In the genomic region with DNA sequence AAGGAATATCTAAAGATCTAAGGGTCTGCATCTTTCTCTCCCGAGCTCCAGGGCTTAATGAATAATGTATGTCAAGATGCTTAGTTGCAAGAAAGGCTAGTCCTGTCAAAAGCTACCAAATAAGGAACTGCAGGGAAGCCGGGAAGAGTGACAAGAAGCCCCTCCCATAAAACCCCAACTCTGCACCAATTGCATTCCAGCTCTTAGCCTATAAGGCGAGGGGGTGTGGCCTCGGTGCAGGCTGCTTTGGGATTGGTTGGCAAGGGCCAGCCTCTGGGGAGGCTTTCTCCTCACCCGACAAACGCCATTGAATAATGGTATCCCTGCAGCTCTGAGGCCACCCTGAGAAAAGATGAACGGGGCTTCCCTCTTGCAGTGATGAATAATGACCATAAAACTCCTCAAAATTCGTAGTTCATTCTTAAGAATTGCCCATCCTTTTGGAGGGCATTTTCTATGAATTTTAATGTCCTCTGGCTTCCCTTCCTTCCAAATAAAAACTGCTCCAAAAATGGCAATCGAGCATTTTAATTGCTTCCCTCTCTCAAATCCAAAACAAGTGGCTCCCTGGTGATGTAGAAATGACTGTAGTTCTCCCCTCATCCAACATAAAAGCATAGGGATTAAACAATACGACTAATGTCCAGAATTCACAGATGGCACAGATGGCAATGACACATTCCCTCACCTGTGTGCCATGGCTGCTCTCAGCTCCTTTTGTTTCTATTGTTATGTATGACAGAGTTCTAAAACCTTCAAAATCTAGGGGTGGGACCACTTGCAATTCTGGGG, we compare ENCODE assay signal across 15 cellular contexts.
A peak's percentile ranks its signal among the peaks of the same experiment; 100 is the strongest.
DNase-seq lines count a peak whose midpoint lies in the region; ATAC-seq and TF ChIP-seq lines count a peak whose summit lies in the region.
"Had no signal": no experiment of that assay in that cellular context is flagged by ENCODE, and none has a peak within 500 bp of the region (broad histone marks: within the 10 kb centered on the region; RNA-seq: fewer than 3 reads in every experiment).

No MANE protein-coding gene starts in this region.

- TF ChIP-seq RAD21 in neural cell (conservative IDR thresholded peaks at IDR 0.05), result no peak

- no peak for TF ChIP-seq EP300 in neural cell (conservative IDR thresholded peaks at IDR 0.05; ENCODE audit: poor library complexity, severe bottlenecking)

- H3K4me1 Mint-ChIP-seq in brain, result peaks cover 76% of the 10 kb centered on the region

- ATAC-seq in HG03196 (IDR thresholded peaks at IDR 0.05; ENCODE audit: unreplicated experiment) (no peak), GM18511 (IDR thresholded peaks at IDR 0.05; ENCODE audit: unreplicated experiment) (no peak)

- no peak overlapping the region for H3K9ac ChIP-seq in neural cell (ENCODE audit: low read length)

- H3K36me3 Mint-ChIP-seq in brain, result peaks cover 3% of the 10 kb centered on the region

- peak overlapping the region; percentile 82 to 96 (median 94) for H3K27ac Mint-ChIP-seq in brain
- H3K27ac Mint-ChIP-seq: activated CD4-positive, alpha-beta T cell treated with anti-CD3 and anti-CD28 coated beads, Interleukin-2, amount 10 ng/mL, durations not matched to agents 24 days and 14 days had no signal

- peaks cover 3% of the 10 kb centered on the region for H3F3A ChIP-seq in neural cell (ENCODE audit: insufficient read depth, low read length, poor library complexity, severe bottlenecking)

- H3K9me3 Mint-ChIP-seq in brain, result peaks cover 0 to 5% (median 0%) of the 10 kb centered on the region in 5 experiments

- no peak for TF ChIP-seq CTCF in brain (conservative IDR thresholded peaks at IDR 0.05)
- TF ChIP-seq CTCF in neural cell (IDR thresholded peaks at IDR 0.05; ENCODE audit: poor library complexity, severe bottlenecking), result no peak

- H2AFZ ChIP-seq in neural cell (ENCODE audit: low read depth, low read length), result no peak overlapping the region

- peaks cover 11% of the 10 kb centered on the region for H3K79me2 ChIP-seq in neural cell (replicated peaks; ENCODE audit: insufficient read depth, low read length)

- DNase-seq in DMS114 treated with DMSO at 0.1 percent for 48 hours (lab: John Stamatoyannopoulos, UW; ENCODE audit: unreplicated experiment) (peak; percentile 42), MV-4-11 (lab: John Stamatoyannopoulos, UW) (peak; percentile 2), NCI-H446 (lab: John Stamatoyannopoulos, UW) (no peak), SHP77 treated with DMSO at 0.1 percent for 48 hours (lab: John Stamatoyannopoulos, UW) (no peak)
- DNase-seq: activated CD4-positive, alpha-beta T cell treated with anti-CD3 and anti-CD28 coated beads, Interleukin-2, amount 10 ng/mL, durations not matched to agents 24 days and 14 days; central memory CD4-positive, alpha-beta T cell; esophagus squamous epithelium; MG63; NCI-H510A treated with DMSO at 0.1 percent for 48 hours had no signal

- H3K9me2 ChIP-seq in neural cell (ENCODE audit: insufficient read depth, low read length), result no peaks in the 10 kb centered on the region

- peak overlapping the region; percentile 45 for H3K27ac ChIP-seq in neural cell (ENCODE audit: low read length)
- H3K27ac ChIP-seq: esophagus squamous epithelium, SJSA1 had no signal

- H3K4me3 ChIP-seq in neural cell (ENCODE audit: low read length), result no peak overlapping the region
- H3K4me3 ChIP-seq: esophagus squamous epithelium, MG63, SJSA1, smooth muscle cell had no signal

- H3K27me3 Mint-ChIP-seq in brain, result no peaks in the 10 kb centered on the region
- H3K27me3 Mint-ChIP-seq: activated CD4-positive, alpha-beta T cell treated with anti-CD3 and anti-CD28 coated beads, Interleukin-2, amount 10 ng/mL, durations not matched to agents 24 days and 14 days had no signal

- H3K4me2 ChIP-seq in neural cell (ENCODE audit: low read length), result no peak overlapping the region
- H3K4me2 ChIP-seq: smooth muscle cell had no signal

- H3K9me3 ChIP-seq in neural cell (ENCODE audit: low read length), result no peaks in the 10 kb centered on the region
- H3K9me3 ChIP-seq: esophagus squamous epithelium, MG63, SJSA1 had no signal

- H3K36me3 ChIP-seq in neural cell (ENCODE audit: insufficient read depth, low read length), result no peaks in the 10 kb centered on the region
- H3K36me3 ChIP-seq: esophagus squamous epithelium, MG63, SJSA1 had no signal

- H3K27me3 ChIP-seq in neural cell (ENCODE audit: insufficient read depth, low read depth, low read length), result no peaks in the 10 kb centered on the region
- H3K27me3 ChIP-seq: esophagus squamous epithelium, MG63, SJSA1 had no signal

- H3K4me3 Mint-ChIP-seq in brain, result peak overlapping the region; percentile 72 to 91 (median 82)
- H3K4me3 Mint-ChIP-seq: activated CD4-positive, alpha-beta T cell treated with anti-CD3 and anti-CD28 coated beads, Interleukin-2, amount 10 ng/mL, durations not matched to agents 24 days and 14 days had no signal

- H4K20me1 ChIP-seq in neural cell (ENCODE audit: insufficient read depth), result no peaks in the 10 kb centered on the region

TF ChIP-seq in neural cell, 6 proteins besides CTCF, POLR2A, EP300 and RAD21:
- no peak for TF ChIP-seq TAF1 (IDR thresholded peaks at IDR 0.05; ENCODE audit: low read depth)
- TF ChIP-seq, protein P1, sequence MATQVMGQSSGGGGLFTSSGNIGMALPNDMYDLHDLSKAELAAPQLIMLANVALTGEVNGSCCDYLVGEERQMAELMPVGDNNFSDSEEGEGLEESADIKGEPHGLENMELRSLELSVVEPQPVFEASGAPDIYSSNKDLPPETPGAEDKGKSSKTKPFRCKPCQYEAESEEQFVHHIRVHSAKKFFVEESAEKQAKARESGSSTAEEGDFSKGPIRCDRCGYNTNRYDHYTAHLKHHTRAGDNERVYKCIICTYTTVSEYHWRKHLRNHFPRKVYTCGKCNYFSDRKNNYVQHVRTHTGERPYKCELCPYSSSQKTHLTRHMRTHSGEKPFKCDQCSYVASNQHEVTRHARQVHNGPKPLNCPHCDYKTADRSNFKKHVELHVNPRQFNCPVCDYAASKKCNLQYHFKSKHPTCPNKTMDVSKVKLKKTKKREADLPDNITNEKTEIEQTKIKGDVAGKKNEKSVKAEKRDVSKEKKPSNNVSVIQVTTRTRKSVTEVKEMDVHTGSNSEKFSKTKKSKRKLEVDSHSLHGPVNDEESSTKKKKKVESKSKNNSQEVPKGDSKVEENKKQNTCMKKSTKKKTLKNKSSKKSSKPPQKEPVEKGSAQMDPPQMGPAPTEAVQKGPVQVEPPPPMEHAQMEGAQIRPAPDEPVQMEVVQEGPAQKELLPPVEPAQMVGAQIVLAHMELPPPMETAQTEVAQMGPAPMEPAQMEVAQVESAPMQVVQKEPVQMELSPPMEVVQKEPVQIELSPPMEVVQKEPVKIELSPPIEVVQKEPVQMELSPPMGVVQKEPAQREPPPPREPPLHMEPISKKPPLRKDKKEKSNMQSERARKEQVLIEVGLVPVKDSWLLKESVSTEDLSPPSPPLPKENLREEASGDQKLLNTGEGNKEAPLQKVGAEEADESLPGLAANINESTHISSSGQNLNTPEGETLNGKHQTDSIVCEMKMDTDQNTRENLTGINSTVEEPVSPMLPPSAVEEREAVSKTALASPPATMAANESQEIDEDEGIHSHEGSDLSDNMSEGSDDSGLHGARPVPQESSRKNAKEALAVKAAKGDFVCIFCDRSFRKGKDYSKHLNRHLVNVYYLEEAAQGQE (IDR thresholded peaks at IDR 0.05; ENCODE audit: borderline replicate concordance), result no peak
- no peak for TF ChIP-seq SMC3 (conservative IDR thresholded peaks at IDR 0.05; ENCODE audit: poor library complexity)
- no peak for TF ChIP-seq MXI1 (conservative IDR thresholded peaks at IDR 0.05; ENCODE audit: poor library complexity, severe bottlenecking)
- no peak for TF ChIP-seq POLR2AphosphoS5 (IDR thresholded peaks at IDR 0.05)
- TF ChIP-seq EZH2 (IDR thresholded peaks at IDR 0.05; ENCODE audit: borderline replicate concordance, insufficient read depth, low read length, poor library complexity, severe bottlenecking), result no peak

Comparison
In these comparisons a context has a peak if more than half of its experiments do, and no peak if none do; other contexts are left out.
1. DNase-seq: peak in DMS114 treated with DMSO at 0.1 percent for 48 hours (single experiment) and MV-4-11 (single experiment); none in NCI-H446 (0 of 2) and SHP77 treated with DMSO at 0.1 percent for 48 hours (single experiment).